Comparison of ENCODE assay signal across 2 cellular contexts in the genomic region with DNA sequence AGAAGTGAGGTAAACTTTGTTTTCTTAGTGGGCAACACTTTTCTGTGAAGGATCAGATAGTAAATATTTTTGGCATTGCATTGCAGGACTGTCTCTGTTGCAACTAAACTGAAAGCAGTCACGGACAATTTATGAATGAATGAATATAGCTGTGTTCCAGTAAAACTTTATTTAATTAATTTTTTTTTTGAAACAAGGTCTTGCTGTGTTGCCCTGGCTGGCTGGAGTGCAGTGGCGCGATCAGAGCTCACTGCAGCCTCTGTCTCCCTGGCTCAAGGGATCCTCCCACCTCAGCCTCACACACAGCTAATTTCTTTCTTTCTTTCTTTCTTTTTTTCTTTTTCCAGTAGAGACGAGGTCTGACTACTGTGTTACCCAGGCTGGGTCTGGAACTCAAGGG.
TF ChIP-seq lines count a peak whose summit lies in the region.

No MANE protein-coding gene starts in this region.

TF ChIP-seq in HepG2, 621 proteins besides CTCF, POLR2A, EP300 and RAD21:
- TF ChIP-seq ZNF275 (CRISPR knock-in tag; IDR thresholded peaks at IDR 0.05; ENCODE audit: borderline replicate concordance), result no peak
- TF ChIP-seq ZNF746 (CRISPR knock-in tag; IDR thresholded peaks at IDR 0.05), result no peak
- no peak for TF ChIP-seq ZNF674 (CRISPR knock-in tag; IDR thresholded peaks at IDR 0.05; ENCODE audit: low read depth)
- no peak for TF ChIP-seq SP2 (CRISPR knock-in tag; IDR thresholded peaks at IDR 0.05)
- TF ChIP-seq, protein P1, sequence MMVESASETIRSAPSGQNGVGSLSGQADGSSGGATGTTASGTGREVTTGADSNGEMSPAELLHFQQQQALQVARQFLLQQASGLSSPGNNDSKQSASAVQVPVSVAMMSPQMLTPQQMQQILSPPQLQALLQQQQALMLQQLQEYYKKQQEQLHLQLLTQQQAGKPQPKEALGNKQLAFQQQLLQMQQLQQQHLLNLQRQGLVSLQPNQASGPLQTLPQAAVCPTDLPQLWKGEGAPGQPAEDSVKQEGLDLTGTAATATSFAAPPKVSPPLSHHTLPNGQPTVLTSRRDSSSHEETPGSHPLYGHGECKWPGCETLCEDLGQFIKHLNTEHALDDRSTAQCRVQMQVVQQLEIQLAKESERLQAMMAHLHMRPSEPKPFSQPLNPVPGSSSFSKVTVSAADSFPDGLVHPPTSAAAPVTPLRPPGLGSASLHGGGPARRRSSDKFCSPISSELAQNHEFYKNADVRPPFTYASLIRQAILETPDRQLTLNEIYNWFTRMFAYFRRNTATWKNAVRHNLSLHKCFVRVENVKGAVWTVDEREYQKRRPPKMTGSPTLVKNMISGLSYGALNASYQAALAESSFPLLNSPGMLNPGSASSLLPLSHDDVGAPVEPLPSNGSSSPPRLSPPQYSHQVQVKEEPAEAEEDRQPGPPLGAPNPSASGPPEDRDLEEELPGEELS (CRISPR knock-in tag; IDR thresholded peaks at IDR 0.05), result no peak
- no peak for TF ChIP-seq E2F5 (CRISPR knock-in tag; conservative IDR thresholded peaks at IDR 0.05)
- TF ChIP-seq, protein P2, sequence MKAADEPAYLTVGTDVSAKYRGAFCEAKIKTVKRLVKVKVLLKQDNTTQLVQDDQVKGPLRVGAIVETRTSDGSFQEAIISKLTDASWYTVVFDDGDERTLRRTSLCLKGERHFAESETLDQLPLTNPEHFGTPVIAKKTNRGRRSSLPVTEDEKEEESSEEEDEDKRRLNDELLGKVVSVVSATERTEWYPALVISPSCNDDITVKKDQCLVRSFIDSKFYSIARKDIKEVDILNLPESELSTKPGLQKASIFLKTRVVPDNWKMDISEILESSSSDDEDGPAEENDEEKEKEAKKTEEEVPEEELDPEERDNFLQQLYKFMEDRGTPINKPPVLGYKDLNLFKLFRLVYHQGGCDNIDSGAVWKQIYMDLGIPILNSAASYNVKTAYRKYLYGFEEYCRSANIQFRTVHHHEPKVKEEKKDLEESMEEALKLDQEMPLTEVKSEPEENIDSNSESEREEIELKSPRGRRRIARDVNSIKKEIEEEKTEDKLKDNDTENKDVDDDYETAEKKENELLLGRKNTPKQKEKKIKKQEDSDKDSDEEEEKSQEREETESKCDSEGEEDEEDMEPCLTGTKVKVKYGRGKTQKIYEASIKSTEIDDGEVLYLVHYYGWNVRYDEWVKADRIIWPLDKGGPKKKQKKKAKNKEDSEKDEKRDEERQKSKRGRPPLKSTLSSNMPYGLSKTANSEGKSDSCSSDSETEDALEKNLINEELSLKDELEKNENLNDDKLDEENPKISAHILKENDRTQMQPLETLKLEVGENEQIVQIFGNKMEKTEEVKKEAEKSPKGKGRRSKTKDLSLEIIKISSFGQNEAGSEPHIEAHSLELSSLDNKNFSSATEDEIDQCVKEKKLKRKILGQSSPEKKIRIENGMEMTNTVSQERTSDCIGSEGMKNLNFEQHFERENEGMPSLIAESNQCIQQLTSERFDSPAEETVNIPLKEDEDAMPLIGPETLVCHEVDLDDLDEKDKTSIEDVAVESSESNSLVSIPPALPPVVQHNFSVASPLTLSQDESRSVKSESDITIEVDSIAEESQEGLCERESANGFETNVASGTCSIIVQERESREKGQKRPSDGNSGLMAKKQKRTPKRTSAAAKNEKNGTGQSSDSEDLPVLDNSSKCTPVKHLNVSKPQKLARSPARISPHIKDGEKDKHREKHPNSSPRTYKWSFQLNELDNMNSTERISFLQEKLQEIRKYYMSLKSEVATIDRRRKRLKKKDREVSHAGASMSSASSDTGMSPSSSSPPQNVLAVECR (CRISPR knock-in tag; IDR thresholded peaks at IDR 0.05; ENCODE audit: borderline replicate concordance), result no peak

TF ChIP-seq in GM12878, 131 proteins besides CTCF, POLR2A, EP300 and RAD21:
- TF ChIP-seq HDGF (IDR thresholded peaks at IDR 0.05) (no peak), ASH2L (IDR thresholded peaks at IDR 0.05; ENCODE audit: borderline replicate concordance, low read depth) (no peak), GABPA (IDR thresholded peaks at IDR 0.05; ENCODE audit: low read depth) (no peak), YY1 (IDR thresholded peaks at IDR 0.05; ENCODE audit: low read depth, low read length) (no peak), ZZZ3 (IDR thresholded peaks at IDR 0.05; ENCODE audit: control insufficient read depth, insufficient read length, low read depth) (no peak), SIX5 (IDR thresholded peaks at IDR 0.05; ENCODE audit: low read depth, low read length, severe bottlenecking) (no peak), SPI1 (IDR thresholded peaks at IDR 0.05; ENCODE audit: borderline replicate concordance, insufficient read depth, low read depth, low read length) (no peak), HCFC1 (IDR thresholded peaks at IDR 0.05; ENCODE audit: low read length) (no peak), ETV6 (conservative IDR thresholded peaks at IDR 0.05 in 1 of 2, IDR thresholded peaks at IDR 0.05 in 1 of 2; ENCODE audit: borderline replicate concordance in 1 of 2, low read depth in 1 of 2) (no peak), KDM1A (IDR thresholded peaks at IDR 0.05; ENCODE audit: borderline replicate concordance) (no peak), ZNF622 (IDR thresholded peaks at IDR 0.05) (no peak), CREM (IDR thresholded peaks at IDR 0.05; ENCODE audit: low read depth) (no peak), STAT3 (IDR thresholded peaks at IDR 0.05; ENCODE audit: low read depth, low read length) (no peak), ZNF687 (IDR thresholded peaks at IDR 0.05) (no peak), RAD51 (IDR thresholded peaks at IDR 0.05) (no peak), EED (IDR thresholded peaks at IDR 0.05; ENCODE audit: low read depth) (no peak)
- TF ChIP-seq, protein P3, sequence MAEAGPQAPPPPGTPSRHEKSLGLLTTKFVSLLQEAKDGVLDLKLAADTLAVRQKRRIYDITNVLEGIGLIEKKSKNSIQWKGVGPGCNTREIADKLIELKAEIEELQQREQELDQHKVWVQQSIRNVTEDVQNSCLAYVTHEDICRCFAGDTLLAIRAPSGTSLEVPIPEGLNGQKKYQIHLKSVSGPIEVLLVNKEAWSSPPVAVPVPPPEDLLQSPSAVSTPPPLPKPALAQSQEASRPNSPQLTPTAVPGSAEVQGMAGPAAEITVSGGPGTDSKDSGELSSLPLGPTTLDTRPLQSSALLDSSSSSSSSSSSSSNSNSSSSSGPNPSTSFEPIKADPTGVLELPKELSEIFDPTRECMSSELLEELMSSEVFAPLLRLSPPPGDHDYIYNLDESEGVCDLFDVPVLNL (IDR thresholded peaks at IDR 0.05; ENCODE audit: low read depth, low read length), result no peak
- TF ChIP-seq, protein P4, sequence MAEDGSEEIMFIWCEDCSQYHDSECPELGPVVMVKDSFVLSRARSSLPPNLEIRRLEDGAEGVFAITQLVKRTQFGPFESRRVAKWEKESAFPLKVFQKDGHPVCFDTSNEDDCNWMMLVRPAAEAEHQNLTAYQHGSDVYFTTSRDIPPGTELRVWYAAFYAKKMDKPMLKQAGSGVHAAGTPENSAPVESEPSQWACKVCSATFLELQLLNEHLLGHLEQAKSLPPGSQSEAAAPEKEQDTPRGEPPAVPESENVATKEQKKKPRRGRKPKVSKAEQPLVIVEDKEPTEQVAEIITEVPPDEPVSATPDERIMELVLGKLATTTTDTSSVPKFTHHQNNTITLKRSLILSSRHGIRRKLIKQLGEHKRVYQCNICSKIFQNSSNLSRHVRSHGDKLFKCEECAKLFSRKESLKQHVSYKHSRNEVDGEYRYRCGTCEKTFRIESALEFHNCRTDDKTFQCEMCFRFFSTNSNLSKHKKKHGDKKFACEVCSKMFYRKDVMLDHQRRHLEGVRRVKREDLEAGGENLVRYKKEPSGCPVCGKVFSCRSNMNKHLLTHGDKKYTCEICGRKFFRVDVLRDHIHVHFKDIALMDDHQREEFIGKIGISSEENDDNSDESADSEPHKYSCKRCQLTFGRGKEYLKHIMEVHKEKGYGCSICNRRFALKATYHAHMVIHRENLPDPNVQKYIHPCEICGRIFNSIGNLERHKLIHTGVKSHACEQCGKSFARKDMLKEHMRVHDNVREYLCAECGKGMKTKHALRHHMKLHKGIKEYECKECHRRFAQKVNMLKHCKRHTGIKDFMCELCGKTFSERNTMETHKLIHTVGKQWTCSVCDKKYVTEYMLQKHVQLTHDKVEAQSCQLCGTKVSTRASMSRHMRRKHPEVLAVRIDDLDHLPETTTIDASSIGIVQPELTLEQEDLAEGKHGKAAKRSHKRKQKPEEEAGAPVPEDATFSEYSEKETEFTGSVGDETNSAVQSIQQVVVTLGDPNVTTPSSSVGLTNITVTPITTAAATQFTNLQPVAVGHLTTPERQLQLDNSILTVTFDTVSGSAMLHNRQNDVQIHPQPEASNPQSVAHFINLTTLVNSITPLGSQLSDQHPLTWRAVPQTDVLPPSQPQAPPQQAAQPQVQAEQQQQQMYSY (CRISPR knock-in tag; IDR thresholded peaks at IDR 0.05), result no peak
TF ChIP-seq in GM12878: peak in this region for 0.
